ENCODE assay signal across 3 cellular contexts in genomic region chr4:73187325-73187724, GRCh38.
A peak's percentile ranks its signal among the peaks of the same experiment; 100 is the strongest.
TF ChIP-seq lines count a peak whose summit lies in the region.

No MANE protein-coding gene starts in this region.

TF ChIP-seq in SK-N-SH treated with all-trans-retinoic acid at 6 μM for 48 hours, 23 proteins besides CTCF, POLR2A, EP300 and RAD21 (continued from another document):
- TF ChIP-seq, protein P1, sequence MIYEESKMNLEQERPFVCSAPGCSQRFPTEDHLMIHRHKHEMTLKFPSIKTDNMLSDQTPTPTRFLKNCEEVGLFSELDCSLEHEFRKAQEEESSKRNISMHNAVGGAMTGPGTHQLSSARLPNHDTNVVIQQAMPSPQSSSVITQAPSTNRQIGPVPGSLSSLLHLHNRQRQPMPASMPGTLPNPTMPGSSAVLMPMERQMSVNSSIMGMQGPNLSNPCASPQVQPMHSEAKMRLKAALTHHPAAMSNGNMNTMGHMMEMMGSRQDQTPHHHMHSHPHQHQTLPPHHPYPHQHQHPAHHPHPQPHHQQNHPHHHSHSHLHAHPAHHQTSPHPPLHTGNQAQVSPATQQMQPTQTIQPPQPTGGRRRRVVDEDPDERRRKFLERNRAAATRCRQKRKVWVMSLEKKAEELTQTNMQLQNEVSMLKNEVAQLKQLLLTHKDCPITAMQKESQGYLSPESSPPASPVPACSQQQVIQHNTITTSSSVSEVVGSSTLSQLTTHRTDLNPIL (CRISPR knock-in tag; IDR thresholded peaks at IDR 0.05; ENCODE audit: low read depth): no peak
- no peak for TF ChIP-seq ZNF565 (CRISPR knock-in tag; conservative IDR thresholded peaks at IDR 0.05; ENCODE audit: low read depth)
- no peak for TF ChIP-seq ZC3H10 (CRISPR knock-in tag; IDR thresholded peaks at IDR 0.05)
- TF ChIP-seq, protein P2, sequence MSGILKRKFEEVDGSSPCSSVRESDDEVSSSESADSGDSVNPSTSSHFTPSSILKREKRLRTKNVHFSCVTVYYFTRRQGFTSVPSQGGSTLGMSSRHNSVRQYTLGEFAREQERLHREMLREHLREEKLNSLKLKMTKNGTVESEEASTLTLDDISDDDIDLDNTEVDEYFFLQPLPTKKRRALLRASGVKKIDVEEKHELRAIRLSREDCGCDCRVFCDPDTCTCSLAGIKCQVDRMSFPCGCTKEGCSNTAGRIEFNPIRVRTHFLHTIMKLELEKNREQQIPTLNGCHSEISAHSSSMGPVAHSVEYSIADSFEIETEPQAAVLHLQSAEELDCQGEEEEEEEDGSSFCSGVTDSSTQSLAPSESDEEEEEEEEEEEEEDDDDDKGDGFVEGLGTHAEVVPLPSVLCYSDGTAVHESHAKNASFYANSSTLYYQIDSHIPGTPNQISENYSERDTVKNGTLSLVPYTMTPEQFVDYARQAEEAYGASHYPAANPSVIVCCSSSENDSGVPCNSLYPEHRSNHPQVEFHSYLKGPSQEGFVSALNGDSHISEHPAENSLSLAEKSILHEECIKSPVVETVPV (CRISPR knock-in tag; IDR thresholded peaks at IDR 0.05): no peak
- TF ChIP-seq, protein P3, sequence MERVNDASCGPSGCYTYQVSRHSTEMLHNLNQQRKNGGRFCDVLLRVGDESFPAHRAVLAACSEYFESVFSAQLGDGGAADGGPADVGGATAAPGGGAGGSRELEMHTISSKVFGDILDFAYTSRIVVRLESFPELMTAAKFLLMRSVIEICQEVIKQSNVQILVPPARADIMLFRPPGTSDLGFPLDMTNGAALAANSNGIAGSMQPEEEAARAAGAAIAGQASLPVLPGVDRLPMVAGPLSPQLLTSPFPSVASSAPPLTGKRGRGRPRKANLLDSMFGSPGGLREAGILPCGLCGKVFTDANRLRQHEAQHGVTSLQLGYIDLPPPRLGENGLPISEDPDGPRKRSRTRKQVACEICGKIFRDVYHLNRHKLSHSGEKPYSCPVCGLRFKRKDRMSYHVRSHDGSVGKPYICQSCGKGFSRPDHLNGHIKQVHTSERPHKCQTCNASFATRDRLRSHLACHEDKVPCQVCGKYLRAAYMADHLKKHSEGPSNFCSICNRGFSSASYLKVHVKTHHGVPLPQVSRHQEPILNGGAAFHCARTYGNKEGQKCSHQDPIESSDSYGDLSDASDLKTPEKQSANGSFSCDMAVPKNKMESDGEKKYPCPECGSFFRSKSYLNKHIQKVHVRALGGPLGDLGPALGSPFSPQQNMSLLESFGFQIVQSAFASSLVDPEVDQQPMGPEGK (CRISPR knock-in tag; IDR thresholded peaks at IDR 0.05; ENCODE audit: borderline replicate concordance): no peak
- TF ChIP-seq ZNF70 (CRISPR knock-in tag; IDR thresholded peaks at IDR 0.05): no peak
- no peak for TF ChIP-seq RARB (CRISPR knock-in tag; IDR thresholded peaks at IDR 0.05)
- no peak for TF ChIP-seq TOX (CRISPR knock-in tag; IDR thresholded peaks at IDR 0.05; ENCODE audit: borderline replicate concordance)
- no peak for TF ChIP-seq ARNTL (CRISPR knock-in tag; IDR thresholded peaks at IDR 0.05; ENCODE audit: borderline replicate concordance, low read depth)
- no peak for TF ChIP-seq ZFP3 (CRISPR knock-in tag; IDR thresholded peaks at IDR 0.05)
- TF ChIP-seq ISL1 (CRISPR knock-in tag; IDR thresholded peaks at IDR 0.05): no peak
- no peak for TF ChIP-seq ZFP30 (CRISPR knock-in tag; IDR thresholded peaks at IDR 0.05)
TF ChIP-seq in SK-N-SH treated with all-trans-retinoic acid at 6 μM for 48 hours: peak in this region for 0.

TF ChIP-seq in SK-N-SH, 30 proteins besides CTCF, POLR2A, EP300 and RAD21 (continued from another document):
- no peak for TF ChIP-seq TEAD4 (IDR thresholded peaks at IDR 0.05; ENCODE audit: borderline replicate concordance, insufficient read depth)
- TF ChIP-seq REST (IDR thresholded peaks at IDR 0.05; ENCODE audit: low read depth, low read length): no peak
- no peak for TF ChIP-seq JUND (IDR thresholded peaks at IDR 0.05)
- no peak for TF ChIP-seq GABPA (IDR thresholded peaks at IDR 0.05; ENCODE audit: low read depth)
- no peak for TF ChIP-seq FOSL2 (IDR thresholded peaks at IDR 0.05; ENCODE audit: borderline replicate concordance, low read depth)
- no peak for TF ChIP-seq USF1 (IDR thresholded peaks at IDR 0.05; ENCODE audit: borderline replicate concordance, low read depth)

TF ChIP-seq in K562, 482 proteins besides CTCF, POLR2A, EP300 and RAD21 (continued from another document):
- TF ChIP-seq CHAMP1 (IDR thresholded peaks at IDR 0.05): peak; percentile 25; the same call in 1 of the 2 replicates
